8 cellular contexts compared by ENCODE assay signal in genomic region chr19:51097166-51097736, GRCh38. TPM values are rescaled to one million over a fixed set of nuclear protein-coding genes. Genes with fewer than 3 reads are reported as not detected.
A peak's percentile ranks its signal among the peaks of the same experiment; 100 is the strongest.
DNase-seq lines count a peak whose midpoint lies in the region; ATAC-seq and TF ChIP-seq lines count a peak whose summit lies in the region.

No MANE protein-coding gene starts in this region.

- peak; percentile 61 for ATAC-seq in DND-41 (ENCODE audit: insufficient read depth, low read depth)
- no peak for ATAC-seq in HG02973 (IDR thresholded peaks at IDR 0.05; ENCODE audit: unreplicated experiment)

- H3K9me3 ChIP-seq in DND-41 (ENCODE audit: insufficient read depth, low read length, severe bottlenecking) (no peaks in the 10 kb centered on the region), hepatocyte (ENCODE audit: low read depth) (no peaks in the 10 kb centered on the region)

- TF ChIP-seq CTCF in DND-41 (IDR thresholded peaks at IDR 0.05; ENCODE audit: borderline replicate concordance, extremely low read depth, low read length, poor library complexity, severe bottlenecking) (peak; percentile 69), LNCAP (IDR thresholded peaks at IDR 0.05) (peak; percentile 71), astrocyte of the cerebellum (IDR thresholded peaks at IDR 0.05; ENCODE audit: low read depth, low read length, missing control alignments) (peak; percentile 69), hepatocyte (IDR thresholded peaks at IDR 0.05; ENCODE audit: poor library complexity) (peak; percentile 59)

- H2AFZ ChIP-seq in DND-41 (ENCODE audit: low read depth, low read length): no peak overlapping the region
- H2AFZ ChIP-seq in hepatocyte: no peak overlapping the region

- H3K27me3 ChIP-seq in DND-41 (ENCODE audit: insufficient read depth, low read length, poor library complexity): no peaks in the 10 kb centered on the region
- no peaks in the 10 kb centered on the region for H3K27me3 ChIP-seq in hepatocyte

- H4K20me1 ChIP-seq in DND-41 (ENCODE audit: insufficient read depth, low read length) (peaks cover 36% of the 10 kb centered on the region), hepatocyte (ENCODE audit: insufficient read depth, poor library complexity, severe bottlenecking) (peaks cover 3% of the 10 kb centered on the region)

- DNase-seq in DND-41 (peak; percentile 44), astrocyte of the cerebellum (ENCODE audit: low read depth) (peak; percentile 4), hepatocyte (ENCODE audit: low spot score) (peak; percentile 81), NCI-H1694 treated with DMSO at 0.1 percent for 48 hours (lab: John Stamatoyannopoulos, UW) (no peak)
- DNase-seq in T-helper 2 cell treated with Interferon-gamma antibody and Interleukin-4, amounts not matched to agents 5 μg/mL and 100 μg/mL, for 36 hours (ENCODE audit: low spot score): peak; percentile 49
- peak; percentile 72 for DNase-seq in stimulated activated CD4-positive, alpha-beta T cell treated with anti-CD3 and anti-CD28 coated beads, Interleukin-12 subunit alpha, Interleukin-12 subunit beta, amount 100 ng/mL, for 4 hours

- H3K27ac Mint-ChIP-seq in T-helper 2 cell treated with Interferon-gamma antibody and Interleukin-4, amounts not matched to agents 5 μg/mL and 100 μg/mL, for 36 hours: peak overlapping the region; percentile 66

- no peaks in the 10 kb centered on the region for H3K4me1 ChIP-seq in DND-41 (ENCODE audit: insufficient read depth, low read length)
- H3K4me1 ChIP-seq in hepatocyte (ENCODE audit: insufficient read depth): no peaks in the 10 kb centered on the region

- no peaks in the 10 kb centered on the region for H3K9me2 ChIP-seq in hepatocyte (replicated peaks; ENCODE audit: insufficient read depth)

- H3K27me3 Mint-ChIP-seq in T-helper 2 cell treated with Interferon-gamma antibody and Interleukin-4, amounts not matched to agents 5 μg/mL and 100 μg/mL, for 36 hours (ENCODE audit: low read depth): no peaks in the 10 kb centered on the region

- H3K36me3 ChIP-seq in DND-41 (ENCODE audit: insufficient read depth, low read length) (peaks cover 36% of the 10 kb centered on the region), hepatocyte (replicated peaks; ENCODE audit: insufficient read depth, low read depth) (no peaks in the 10 kb centered on the region)

- H3K27ac ChIP-seq in DND-41 (ENCODE audit: low read length) (no peak overlapping the region), hepatocyte (no peak overlapping the region)

- peaks cover 9% of the 10 kb centered on the region for H3K4me1 Mint-ChIP-seq in T-helper 2 cell treated with Interferon-gamma antibody and Interleukin-4, amounts not matched to agents 5 μg/mL and 100 μg/mL, for 36 hours (ENCODE audit: low read depth)

- H3K9ac ChIP-seq in DND-41 (ENCODE audit: low read depth, low read length): no peak overlapping the region

- in situ Hi-C loops in astrocyte of the cerebellum (cut with HindIII; ENCODE audit: low sequenced_read_pairs): no loop called here

- 9% methylated on average over 8 of the region's 8 CpGs for WGBS in hepatocyte (ENCODE audit: low lambda C conversion rate, missing lambda C conversion rate)

- peaks cover 5% of the 10 kb centered on the region for H3K79me2 ChIP-seq in DND-41 (ENCODE audit: insufficient read depth, low read length)
- H3K79me2 ChIP-seq in hepatocyte: no peaks in the 10 kb centered on the region

- H3K4me3 Mint-ChIP-seq in T-helper 2 cell treated with Interferon-gamma antibody and Interleukin-4, amounts not matched to agents 5 μg/mL and 100 μg/mL, for 36 hours: no peak overlapping the region

- H3K36me3 Mint-ChIP-seq in T-helper 2 cell treated with Interferon-gamma antibody and Interleukin-4, amounts not matched to agents 5 μg/mL and 100 μg/mL, for 36 hours (ENCODE audit: low read depth): peaks cover 19% of the 10 kb centered on the region

- H3K4me3 ChIP-seq in DND-41 (ENCODE audit: low read depth in 1 of 2, low read length in 2 of 2) (no peak overlapping the region), astrocyte of the cerebellum (ENCODE audit: low read depth, low read length) (no peak overlapping the region), hepatocyte (no peak overlapping the region)

- H3K4me2 ChIP-seq in DND-41 (ENCODE audit: insufficient read depth, low read length) (no peak overlapping the region), hepatocyte (no peak overlapping the region)

- H3K9me3 Mint-ChIP-seq in T-helper 2 cell treated with Interferon-gamma antibody and Interleukin-4, amounts not matched to agents 5 μg/mL and 100 μg/mL, for 36 hours: no peaks in the 10 kb centered on the region

RNA-seq across cellular contexts. Expression of gene CTU1, which starts 11.0 kb away (rescaled TPM):
- total RNA-seq in hepatocyte: 6.7 and 7.7 TPM in 2 replicates
- polyA plus RNA-seq in hepatocyte: 12.6 and 15.9 TPM in 2 replicates

RNA-seq across cellular contexts. Expression of gene KLK14, which starts 14.6 kb away (rescaled TPM):
- 0.13 TPM in 1 of 2 replicates, not detected in the other for total RNA-seq in hepatocyte
- polyA plus RNA-seq in hepatocyte: not detected in 2 replicates

RNA-seq across cellular contexts. Expression of gene SIGLEC9, which starts 27.5 kb away (rescaled TPM):
- 0.20 and 0.77 TPM in 2 replicates for total RNA-seq in hepatocyte
- polyA plus RNA-seq in hepatocyte: 1.4 and 1.5 TPM in 2 replicates

RNA-seq across cellular contexts. Expression of gene KLK13, which starts 32.4 kb away (rescaled TPM):
- 0.36 TPM in 1 of 2 replicates, not detected in the other for total RNA-seq in hepatocyte
- 0.52 and 1.0 TPM in 2 replicates for polyA plus RNA-seq in hepatocyte

RNA-seq across cellular contexts. Expression of gene SIGLEC7, which starts 44.9 kb away (rescaled TPM):
- total RNA-seq in hepatocyte: 0.53 and 0.84 TPM in 2 replicates
- 0.24 and 0.72 TPM in 2 replicates for polyA plus RNA-seq in hepatocyte
